Comparison of ENCODE assay signal across 9 cellular contexts in the genomic region with DNA sequence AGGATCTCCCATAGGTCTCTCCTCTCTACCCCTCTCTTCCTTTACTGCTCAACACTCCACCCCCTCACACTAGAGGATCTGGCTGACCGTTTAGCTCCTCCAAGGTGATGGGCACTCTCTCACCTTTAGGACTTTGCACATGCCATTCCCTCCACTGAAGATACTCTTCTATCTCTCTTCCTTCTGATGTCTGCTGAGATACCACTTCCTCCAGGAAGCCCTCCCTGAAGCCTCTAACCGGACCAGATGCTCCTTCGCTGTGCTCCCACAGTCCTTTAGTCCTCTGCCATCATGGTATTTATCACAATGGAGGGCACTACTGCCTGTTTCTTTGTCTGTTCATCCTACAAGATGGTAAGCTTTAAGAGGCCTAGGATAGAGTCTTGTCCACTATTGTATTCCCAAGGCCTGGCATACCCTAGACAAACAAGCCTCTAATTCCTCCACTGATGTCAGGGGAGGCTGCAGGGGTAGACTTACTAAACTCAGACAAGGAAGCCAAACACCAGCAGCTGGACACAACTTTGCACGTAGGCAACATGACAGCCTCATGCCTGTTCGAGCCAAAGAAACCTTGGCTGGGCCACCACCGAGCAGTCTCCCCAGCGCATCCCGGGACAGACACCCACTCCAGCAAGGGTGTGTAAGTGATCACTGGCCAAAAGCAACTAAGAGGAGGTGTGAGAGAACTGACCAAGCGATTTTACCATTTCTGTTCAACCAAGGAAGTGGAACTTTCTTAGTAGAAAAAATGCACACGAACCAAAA. TPM values are rescaled to one million over a fixed set of nuclear protein-coding genes. Genes with fewer than 3 reads are reported as not detected.
A peak's percentile ranks its signal among the peaks of the same experiment; 100 is the strongest.
DNase-seq lines count a peak whose midpoint lies in the region; ATAC-seq, FAIRE-seq and TF ChIP-seq lines count a peak whose summit lies in the region.
"Had no signal": no experiment of that assay in that cellular context is flagged by ENCODE, and none has a peak within 500 bp of the region (broad histone marks: within the 10 kb centered on the region; RNA-seq: fewer than 3 reads in every experiment).

No MANE protein-coding gene starts in this region.

- FAIRE-seq in K562 (lab: Jason Lieb, UNC), result no peak
- FAIRE-seq in urothelium cell line (lab: Jason Lieb, UNC), result no peak

- H3K79me2 ChIP-seq in K562 (ENCODE audit: control insufficient read depth, insufficient read depth, low read length) (no peaks in the 10 kb centered on the region), neural progenitor cell (ENCODE audit: low read depth) (no peaks in the 10 kb centered on the region)

- TF ChIP-seq CTCF in HL-60 (IDR thresholded peaks at IDR 0.05; ENCODE audit: insufficient read depth, low read length), result no peak
- no peak for TF ChIP-seq CTCF in K562 (IDR thresholded peaks at IDR 0.05 in 2 of 3, conservative IDR thresholded peaks at IDR 0.05 in 1 of 3; ENCODE audit: insufficient read depth in 2 of 3, low read depth in 1 of 3, low read length in 3 of 3)
- no peak for TF ChIP-seq CTCF in neural progenitor cell (IDR thresholded peaks at IDR 0.05)

- H3K9me3 ChIP-seq in BLaER1, result no peaks in the 10 kb centered on the region
- no peaks in the 10 kb centered on the region for H3K9me3 ChIP-seq in K562 (replicated peaks; ENCODE audit: control insufficient read depth, insufficient read depth, low read depth, low read length)
- no peaks in the 10 kb centered on the region for H3K9me3 ChIP-seq in neural progenitor cell (ENCODE audit: low read depth)
- H3K9me3 ChIP-seq: SJSA1 had no signal

- no peaks in the 10 kb centered on the region for H3K9me1 ChIP-seq in K562 (ENCODE audit: control insufficient read depth, insufficient read depth, low read length)

- WGBS in K562 (ENCODE audit: insufficient coverage, low coverage, missing lambda C conversion rate), result 81% methylated on average over 10 of the region's 10 CpGs

- peaks cover 4% of the 10 kb centered on the region for H3K27me3 Mint-ChIP-seq in neural progenitor cell (ENCODE audit: insufficient read depth, low read depth)

- peaks cover 92% of the 10 kb centered on the region for H3K36me3 ChIP-seq in BLaER1
- H3K36me3 ChIP-seq in K562 (ENCODE audit: control insufficient read depth, insufficient read depth, low read length), result peaks cover 17% of the 10 kb centered on the region; the same call in 2 of the 3 replicates
- H3K36me3 ChIP-seq in neural progenitor cell, result no peaks in the 10 kb centered on the region

- H3K4me3 Mint-ChIP-seq in neural progenitor cell, result peak overlapping the region; percentile 9

- no peaks in the 10 kb centered on the region for H3K9me3 Mint-ChIP-seq in neural progenitor cell

- CTCF ChIA-PET in K562 (lab: Yijun Ruan, JAX; ENCODE audit: low intra/inter-chr PET ratio), result no interaction called here

- H4K20me1 ChIP-seq in BLaER1 (peaks cover 23% of the 10 kb centered on the region), K562 (replicated peaks; ENCODE audit: control insufficient read depth, insufficient read depth, low read length) (0 out of 2 replicates have a peak, but pooled peaks cover 4% of the 10 kb centered on the region), neural progenitor cell (ENCODE audit: low read depth) (no peaks in the 10 kb centered on the region)

- H3K4me1 ChIP-seq in BLaER1 (peaks cover 47% of the 10 kb centered on the region), K562 (replicated peaks in 1 of 2; ENCODE audit: control insufficient read depth in 2 of 2, insufficient read depth in 2 of 2, low read length in 2 of 2) (peaks cover 13 to 14% of the 10 kb centered on the region in 2 experiments; a peak in 4 of 5 replicates), neural progenitor cell (peaks cover 10% of the 10 kb centered on the region)

- ATAC-seq in K562, result peak; percentile 7; the same call in 2 of the 3 replicates

- H3K27ac ChIP-seq in BLaER1 (peak overlapping the region; percentile 70), HL-60 (replicated peaks) (peak overlapping the region; percentile 15; the same call in 1 of the 2 replicates), K562 (ENCODE audit: extremely low read depth, low read depth, low read length) (peak overlapping the region; percentile 33; the same call in 2 of the 3 replicates), neural progenitor cell (no peak overlapping the region)
- H3K27ac ChIP-seq: SJSA1 had no signal

- BruUV-seq in K562 (replicated peaks; lab: Mats Ljungman, UMichigan), result TSS peak; percentile 15

- H3K4me2 ChIP-seq in BLaER1, result peak overlapping the region; percentile 86
- H3K4me2 ChIP-seq in K562 (ENCODE audit: insufficient read depth, low read length), result peak overlapping the region; percentile 13; the same call in 1 of the 2 replicates
- no peak overlapping the region for H3K4me2 ChIP-seq in neural progenitor cell

- no peak for TF ChIP-seq RAD21 in K562 (CRISPR knock-in tag; conservative IDR thresholded peaks at IDR 0.05 in 1 of 2, IDR thresholded peaks at IDR 0.05 in 1 of 2)

- in situ Hi-C loops in K562 (cut with MboI), result no loop called here

- intact Hi-C loops in K562 (cut with micrococcal nuclease), result loop anchor here (1.0 kb wide), 1 partner anchor 47 kb away; no protein-coding TSS in a partner anchor

- H3K9ac ChIP-seq in BLaER1 (peak overlapping the region; percentile 40), K562 (ENCODE audit: insufficient read depth in 1 of 2, low read depth in 2 of 2, low read length in 2 of 2) (peak overlapping the region in 1 of 2 experiments; percentile 24; a peak in 2 of 4 replicates), neural progenitor cell (no peak overlapping the region)

- H3K27ac Mint-ChIP-seq in neural progenitor cell, result no peak overlapping the region

- no peaks in the 10 kb centered on the region for H3K27me3 ChIP-seq in BLaER1
- no peaks in the 10 kb centered on the region for H3K27me3 ChIP-seq in HL-60 (ENCODE audit: insufficient read depth, poor library complexity, severe bottlenecking)
- no peaks in the 10 kb centered on the region for H3K27me3 ChIP-seq in K562 (ENCODE audit: control insufficient read depth in 2 of 2, insufficient read depth in 2 of 2, low read length in 2 of 2)
- H3K27me3 ChIP-seq in neural progenitor cell, result no peaks in the 10 kb centered on the region
- H3K27me3 ChIP-seq: SJSA1 had no signal

- H3K4me3 ChIP-seq in BLaER1, result no peak overlapping the region
- H3K4me3 ChIP-seq in HL-60 (replicated peaks; ENCODE audit: insufficient read depth, low read length), result no peak overlapping the region
- no peak overlapping the region for H3K4me3 ChIP-seq in K562
- no peak overlapping the region for H3K4me3 ChIP-seq in neural progenitor cell
- H3K4me3 ChIP-seq: SJSA1 had no signal

- no peak for TF ChIP-seq EP300 in K562 (IDR thresholded peaks at IDR 0.05; ENCODE audit: low read length)

- H3F3A ChIP-seq in neural progenitor cell (ENCODE audit: low read depth), result no peaks in the 10 kb centered on the region

- H2AFZ ChIP-seq in K562 (ENCODE audit: low read depth, low read length), result 0 out of 2 replicates have a peak overlapping the region, but pooled peaks have one; percentile 84
- H2AFZ ChIP-seq in neural progenitor cell (replicated peaks), result no peak overlapping the region

- peaks cover 22% of the 10 kb centered on the region for H3K4me1 Mint-ChIP-seq in neural progenitor cell

- H3K36me3 Mint-ChIP-seq in neural progenitor cell, result peaks cover 16% of the 10 kb centered on the region

- no peak for DNase-seq in HL-60 (ENCODE audit: low read depth in 1 of 2, low spot score in 1 of 2)
- no peak for DNase-seq in K562 (ENCODE audit: extremely low read depth in 1 of 4, low spot score in 3 of 4)
- no peak for DNase-seq in neural progenitor cell (ENCODE audit: low spot score)
- DNase-seq in inferior parietal cortex (ENCODE audit: extremely low spot score), result no peak
- no peak for DNase-seq in COLO829 (ENCODE audit: low spot score)
- DNase-seq in urothelium cell line (ENCODE audit: low spot score), result no peak
- DNase-seq in NCI-H446 treated with DMSO at 0.1 percent for 48 hours (lab: John Stamatoyannopoulos, UW), result no peak

- no peak for TF ChIP-seq POLR2A in K562 (conservative IDR thresholded peaks at IDR 0.05)

- POLR2A ChIA-PET in K562 (lab: Yijun Ruan, JAX), result interaction anchor here (0.7 to 0.9 kb wide), 2 partner anchors 12 to 13 kb away, joined by 3 to 4 read pairs; no protein-coding TSS in a partner anchor

RNA-seq across cellular contexts. Expression of a gene that starts 20.2 kb away (rescaled TPM):
- not detected in 2 replicates for total RNA-seq in K562 (2011; cell fraction: chromatin; rRNA removed; ENCODE audit: low replicate concordance)
- total RNA-seq in K562 (2011; cell fraction: nucleolus; rRNA removed), result not detected in 2 replicates
- total RNA-seq in K562 (2011; cell fraction: nucleoplasm; rRNA removed), result not detected in 2 replicates
- total RNA-seq in K562 (2014; rRNA removed) (not detected in 2 replicates), K562 (2014; rRNA removed; fragmentation: Illumina TruSeq; extraction: Trizol) (not detected in 2 replicates), K562 (2015; rRNA removed; fragmentation: Illumina TruSeq; extraction: Trizol) (not detected in 2 replicates), K562 (2021) (0.98 and 1.5 TPM in 2 replicates), neural progenitor cell (ENCODE audit: low replicate concordance) (0.43 TPM in 1 of 2 replicates, not detected in the other)
- polyA plus RNA-seq in K562 (2011; rRNA removed) (not detected in 2 replicates), K562 (2014; fragmentation: Illumina TruSeq; extraction: Trizol) (not detected in 2 replicates), K562 (2014; fragmentation: Nextera tagmentation; extraction: Ambion mirVana) (not detected), K562 (2014; rRNA removed) (not detected in 2 replicates)
- not detected in 2 replicates for polyA plus RNA-seq in K562 (2011; cell fraction: cytosol; rRNA removed)
- polyA plus RNA-seq in K562 (2011; cell fraction: nucleus; rRNA removed), result not detected in 2 replicates
- polyA plus RNA-seq in K562 (2012), result not detected in 2 replicates
- not detected in 2 replicates for polyA minus RNA-seq in K562 (2011; rRNA and poly(A)+ RNA removed)
- polyA minus RNA-seq in K562 (2011; cell fraction: cytosol; rRNA and poly(A)+ RNA removed), result 2.5 TPM in 1 of 2 replicates, not detected in the other
- not detected in 2 replicates for polyA minus RNA-seq in K562 (2011; cell fraction: nucleus; rRNA and poly(A)+ RNA removed)
- total RNA-seq: SJSA1 had no signal

RNA-seq across cellular contexts. Expression of a gene that starts 27.0 kb away (rescaled TPM):
- not detected in 2 replicates for total RNA-seq in K562 (2011; cell fraction: chromatin; rRNA removed; ENCODE audit: low replicate concordance)
- total RNA-seq in K562 (2011; cell fraction: nucleolus; rRNA removed), result not detected in 2 replicates
- total RNA-seq in K562 (2011; cell fraction: nucleoplasm; rRNA removed), result not detected in 2 replicates
- total RNA-seq in K562 (2014; rRNA removed), result not detected in 2 replicates
- not detected in 2 replicates for total RNA-seq in K562 (2014; rRNA removed; fragmentation: Illumina TruSeq; extraction: Trizol)
- not detected in 2 replicates for total RNA-seq in K562 (2015; rRNA removed; fragmentation: Illumina TruSeq; extraction: Trizol)
- 2.9 and 3.4 TPM in 2 replicates for total RNA-seq in K562 (2021)
- not detected in 2 replicates for polyA plus RNA-seq in K562 (2011; rRNA removed)
- not detected in 2 replicates for polyA plus RNA-seq in K562 (2011; cell fraction: cytosol; rRNA removed)
- polyA plus RNA-seq in K562 (2011; cell fraction: nucleus; rRNA removed), result not detected in 2 replicates
- polyA plus RNA-seq in K562 (2012), result not detected in 2 replicates
- polyA plus RNA-seq in K562 (2014; fragmentation: Illumina TruSeq; extraction: Trizol), result not detected in 2 replicates
- not detected for polyA plus RNA-seq in K562 (2014; fragmentation: Nextera tagmentation; extraction: Ambion mirVana)
- not detected in 2 replicates for polyA plus RNA-seq in K562 (2014; rRNA removed)
- polyA minus RNA-seq in K562 (2011; rRNA and poly(A)+ RNA removed), result not detected in 2 replicates
- not detected in 2 replicates for polyA minus RNA-seq in K562 (2011; cell fraction: cytosol; rRNA and poly(A)+ RNA removed)
- not detected in 2 replicates for polyA minus RNA-seq in K562 (2011; cell fraction: nucleus; rRNA and poly(A)+ RNA removed)
- 1.5 TPM in 1 of 2 replicates, not detected in the other for total RNA-seq in neural progenitor cell (ENCODE audit: low replicate concordance)
- total RNA-seq: SJSA1 had no signal

RNA-seq across cellular contexts. Expression of a gene that starts 37.9 kb away (rescaled TPM):
- 30.2 and 45.5 TPM in 2 replicates for total RNA-seq in K562 (2011; cell fraction: chromatin; rRNA removed; ENCODE audit: low replicate concordance)
- 25.4 and 26.7 TPM in 2 replicates for total RNA-seq in K562 (2011; cell fraction: nucleolus; rRNA removed)
- total RNA-seq in K562 (2011; cell fraction: nucleoplasm; rRNA removed), result 26.6 and 27.0 TPM in 2 replicates
- 5.3 and 8.1 TPM in 2 replicates for total RNA-seq in K562 (2014; rRNA removed)
- total RNA-seq in K562 (2014; rRNA removed; fragmentation: Illumina TruSeq; extraction: Trizol), result 3.7 and 3.9 TPM in 2 replicates
- 2.6 and 2.7 TPM in 2 replicates for total RNA-seq in K562 (2015; rRNA removed; fragmentation: Illumina TruSeq; extraction: Trizol)
- total RNA-seq in K562 (2021), result 16.9 and 20.5 TPM in 2 replicates
- 1.4 and 3.4 TPM in 2 replicates for polyA plus RNA-seq in K562 (2011; rRNA removed)
- 2.0 and 2.3 TPM in 2 replicates for polyA plus RNA-seq in K562 (2011; cell fraction: cytosol; rRNA removed)
- polyA plus RNA-seq in K562 (2011; cell fraction: nucleus; rRNA removed), result 8.0 and 8.2 TPM in 2 replicates
- polyA plus RNA-seq in K562 (2012), result 5.2 and 92.5 TPM in 2 replicates
- 11.1 and 14.0 TPM in 2 replicates for polyA plus RNA-seq in K562 (2014; fragmentation: Illumina TruSeq; extraction: Trizol)
- polyA plus RNA-seq in K562 (2014; fragmentation: Nextera tagmentation; extraction: Ambion mirVana), result under 1 TPM; 0.29 to 0.37 TPM
- polyA plus RNA-seq in K562 (2014; rRNA removed), result 6.5 and 6.7 TPM in 2 replicates
- 3.1 and 3.8 TPM in 2 replicates for polyA minus RNA-seq in K562 (2011; rRNA and poly(A)+ RNA removed)
- 1.9 and 4.6 TPM in 2 replicates for polyA minus RNA-seq in K562 (2011; cell fraction: cytosol; rRNA and poly(A)+ RNA removed)
- 6.1 and 8.6 TPM in 2 replicates for polyA minus RNA-seq in K562 (2011; cell fraction: nucleus; rRNA and poly(A)+ RNA removed)
- total RNA-seq in neural progenitor cell (ENCODE audit: low replicate concordance), result 11.4 and 13.4 TPM in 2 replicates
